Comparison of ENCODE assay signal across 8 cellular contexts in genomic region chr5:62223312-62223954, GRCh38.
DNase-seq lines count a peak whose midpoint lies in the region; ATAC-seq and TF ChIP-seq lines count a peak whose summit lies in the region.
"Not testable (repeated sequence)": the region's sequence is repeated elsewhere in the genome, so short reads cannot be mapped to it uniquely, and the experiment has no call there.

No MANE protein-coding gene starts in this region.

- H3K27me3 Mint-ChIP-seq in dendritic cell treated with granulocyte-macrophage colony-stimulating factor and Interleukin-4, amounts not matched to agents 40 ng/mL and 50 ng/mL, for 4 days = not testable (repeated sequence)

- not testable (repeated sequence) for H3K9me2 ChIP-seq in OCI-LY7 (ENCODE audit: insufficient read depth, low read length)

- DNase-seq in AG04450 (ENCODE audit: low read depth, low spot score); OCI-LY7 (ENCODE audit: low spot score): not testable (repeated sequence)
- DNase-seq in activated CD8-positive, alpha-beta memory T cell treated with anti-CD3 and anti-CD28 coated beads, Interleukin-2, amount 50 U/mL, for 48 hours = peak; percentile 80
- peak; percentile 67 for DNase-seq in lower lobe of right lung
- peak; percentile 69 for DNase-seq in stimulated activated CD4-positive, alpha-beta T cell treated with anti-CD3 and anti-CD28 coated beads, Interleukin-4, amount 100 ng/mL, for 1 hour

- H3K79me2 ChIP-seq in OCI-LY7 (ENCODE audit: insufficient read depth, low read depth, low read length) = not testable (repeated sequence)

- H3K4me3 ChIP-seq in AG04450 (ENCODE audit: low read depth, low read length) = peak overlapping the region; percentile 34
- H3K4me3 ChIP-seq in OCI-LY7 (ENCODE audit: low read depth, low read length, poor library complexity, severe bottlenecking) = not testable (repeated sequence)
- peak overlapping the region; percentile 34 for H3K4me3 ChIP-seq in lower lobe of right lung

- not testable (repeated sequence) for H3K36me3 Mint-ChIP-seq in dendritic cell treated with granulocyte-macrophage colony-stimulating factor and Interleukin-4, amounts not matched to agents 40 ng/mL and 50 ng/mL, for 4 days (ENCODE audit: low read depth)

- not testable (repeated sequence) for H3K4me2 ChIP-seq in OCI-LY7 (ENCODE audit: low read length)

- not testable (repeated sequence) for H3K4me1 Mint-ChIP-seq in dendritic cell treated with granulocyte-macrophage colony-stimulating factor and Interleukin-4, amounts not matched to agents 40 ng/mL and 50 ng/mL, for 4 days (ENCODE audit: low read depth)

- H3K27ac Mint-ChIP-seq in dendritic cell treated with granulocyte-macrophage colony-stimulating factor and Interleukin-4, amounts not matched to agents 40 ng/mL and 50 ng/mL, for 4 days = peak overlapping the region; percentile 66

- peak; percentile 40 for TF ChIP-seq CTCF in AG04450 (IDR thresholded peaks at IDR 0.05; ENCODE audit: low read depth, low read length)
- TF ChIP-seq CTCF in OCI-LY7 (conservative IDR thresholded peaks at IDR 0.05; ENCODE audit: low read length) = peak; percentile 55
- peak; percentile 59 for TF ChIP-seq CTCF in lower lobe of right lung (IDR thresholded peaks at IDR 0.05)

- not testable (repeated sequence) for H4K20me1 ChIP-seq in OCI-LY7 (ENCODE audit: insufficient read depth, low read length)

- H3K27me3 ChIP-seq in AG04450 (ENCODE audit: control insufficient read depth, insufficient read depth, low read length); lower lobe of right lung (ENCODE audit: low read depth): not testable (repeated sequence)

- not testable (repeated sequence) for H3K27ac ChIP-seq in AG04450 (ENCODE audit: low read depth, low read length); OCI-LY7 (ENCODE audit: low read depth, low read length, poor library complexity, severe bottlenecking); lower lobe of right lung

- not testable (repeated sequence) for BruUV-seq in OCI-LY7 (replicated peaks; lab: Mats Ljungman, UMichigan)

- CTCF ChIA-PET in AG04450 (lab: Charles Lee) (interaction anchor here (0.6 to 3.2 kb wide), 7 partner anchors 9 to 134 kb away, joined by 3 to 30 read pairs (median 11); no protein-coding TSS in a partner anchor), OCI-LY7 (lab: Charles Lee; ENCODE audit: unreplicated experiment) (interaction anchor here (0.6 kb wide), 1 partner anchor 222 kb away, joined by 3 read pairs; no protein-coding TSS in a partner anchor)

- not testable (repeated sequence) for H3K4me1 ChIP-seq in OCI-LY7 (ENCODE audit: insufficient read depth, low read length, poor library complexity, severe bottlenecking); lower lobe of right lung

- H3K36me3 ChIP-seq in OCI-LY7 (ENCODE audit: insufficient read depth, low read length); lower lobe of right lung: not testable (repeated sequence)

- intact Hi-C loops in OCI-LY7 (cut with micrococcal nuclease; ENCODE audit: unreplicated experiment); lower lobe of right lung (cut with DNase I): not testable (repeated sequence)
- intact Hi-C loops in dendritic cell treated with granulocyte-macrophage colony-stimulating factor and Interleukin-4, amounts not matched to agents 40 ng/mL and 50 ng/mL, for 4 days (cut with micrococcal nuclease) = loop anchor here (5.0 kb wide), 1 partner anchor 129 kb away; no protein-coding TSS in a partner anchor

- ATAC-seq in GM19023 (IDR thresholded peaks at IDR 0.05; ENCODE audit: unreplicated experiment) (peak; percentile 94), HG02852 (IDR thresholded peaks at IDR 0.05; ENCODE audit: unreplicated experiment) (peak; percentile 94), lower lobe of right lung (peak; percentile 97 to 98)

- not testable (repeated sequence) for H3K9me3 Mint-ChIP-seq in dendritic cell treated with granulocyte-macrophage colony-stimulating factor and Interleukin-4, amounts not matched to agents 40 ng/mL and 50 ng/mL, for 4 days

- not testable (repeated sequence) for H2AFZ ChIP-seq in OCI-LY7 (ENCODE audit: low read length)

- POLR2A ChIA-PET in AG04450 (lab: Yijun Ruan, JAX) = not testable (repeated sequence)
- POLR2A ChIA-PET in OCI-LY7 (lab: Charles Lee) = interaction anchor here (0.7 kb wide), 2 partner anchors 87 to 1052 kb away, joined by 3 read pairs; no protein-coding TSS in a partner anchor

- peak overlapping the region; percentile 73 for H3K4me3 Mint-ChIP-seq in dendritic cell treated with granulocyte-macrophage colony-stimulating factor and Interleukin-4, amounts not matched to agents 40 ng/mL and 50 ng/mL, for 4 days

- not testable (repeated sequence) for H3K9me3 ChIP-seq in AG04450 (ENCODE audit: control insufficient read depth, insufficient read depth, low read length); OCI-LY7 (ENCODE audit: low read length); lower lobe of right lung
